1 cellular context compared by ENCODE assay signal in genomic region chr20:56859039-56859750, GRCh38.
TF ChIP-seq lines count a peak whose summit lies in the region.

No MANE protein-coding gene starts in this region.

TF ChIP-seq in HepG2, 621 proteins besides CTCF, POLR2A, EP300 and RAD21 (continued from another document):
- no peak for TF ChIP-seq RARA (CRISPR knock-in tag; IDR thresholded peaks at IDR 0.05)
